2 cellular contexts compared by ENCODE assay signal in the genomic region with DNA sequence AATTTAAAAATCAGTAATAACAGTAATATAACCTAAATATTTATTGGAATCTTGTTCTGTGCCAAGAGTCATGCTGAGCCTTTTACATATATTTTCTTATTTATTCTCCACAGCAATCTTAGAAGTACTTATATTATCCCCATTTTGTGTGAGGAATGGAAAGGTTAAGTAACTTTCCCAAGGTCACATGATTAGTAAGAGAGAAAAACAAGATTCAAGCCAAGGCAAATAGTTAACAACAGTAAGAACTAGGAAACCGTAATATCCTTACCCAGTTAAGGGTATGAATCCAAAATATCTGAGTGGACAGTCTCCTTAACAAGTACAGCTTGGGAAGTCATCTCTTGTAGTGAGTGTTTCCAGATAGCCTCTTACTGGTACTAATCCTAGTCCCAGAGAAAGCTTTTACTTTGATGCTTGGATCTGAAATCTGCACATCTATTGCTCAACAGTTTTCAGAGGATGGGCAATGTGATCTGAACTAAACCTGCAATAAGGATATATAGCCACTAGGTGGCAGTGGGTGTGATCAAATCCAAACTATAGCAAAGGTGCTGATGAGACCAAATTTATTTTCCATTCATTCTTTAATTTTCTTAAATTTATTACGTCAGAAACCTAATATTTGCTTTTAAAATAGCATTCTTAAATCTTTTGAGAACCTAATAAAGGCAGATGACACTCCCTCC.
TF ChIP-seq lines count a peak whose summit lies in the region.

No MANE protein-coding gene starts in this region.

TF ChIP-seq in IMR-90, 13 proteins besides CTCF, POLR2A, EP300 and RAD21:
- TF ChIP-seq RFX5 (IDR thresholded peaks at IDR 0.05; ENCODE audit: low read depth, low read length) (no peak), CEBPB (IDR thresholded peaks at IDR 0.05; ENCODE audit: low read depth, low read length) (0 out of 2 replicates have a peak, but pooled peaks have one; percentile 5), MAFK (IDR thresholded peaks at IDR 0.05; ENCODE audit: low read depth, low read length) (no peak), BHLHE40 (IDR thresholded peaks at IDR 0.05; ENCODE audit: low read depth, low read length) (no peak), MXI1 (IDR thresholded peaks at IDR 0.05; ENCODE audit: borderline replicate concordance, low read depth, low read length) (no peak), MAZ (IDR thresholded peaks at IDR 0.05; ENCODE audit: borderline replicate concordance, low read depth, low read length) (no peak), SMC3 (IDR thresholded peaks at IDR 0.05; ENCODE audit: low read depth, low read length) (no peak), NFE2L2 (IDR thresholded peaks at IDR 0.05; ENCODE audit: low read depth, low read length) (no peak)

TF ChIP-seq in GM12878, 131 proteins besides CTCF, POLR2A, EP300 and RAD21:
- TF ChIP-seq HDAC6 (IDR thresholded peaks at IDR 0.05; ENCODE audit: unreplicated experiment): no peak
- no peak for TF ChIP-seq TARDBP (IDR thresholded peaks at IDR 0.05; ENCODE audit: borderline replicate concordance)
- TF ChIP-seq RELA (IDR thresholded peaks at IDR 0.05; ENCODE audit: borderline replicate concordance, partially characterized antibody): no peak
- no peak for TF ChIP-seq EED (IDR thresholded peaks at IDR 0.05; ENCODE audit: low read depth)
- TF ChIP-seq FOXM1 (IDR thresholded peaks at IDR 0.05; ENCODE audit: low read depth, low read length): no peak
- no peak for TF ChIP-seq RBBP5 (conservative IDR thresholded peaks at IDR 0.05)
- no peak for TF ChIP-seq ZNF217 (IDR thresholded peaks at IDR 0.05)
- TF ChIP-seq, protein P1, sequence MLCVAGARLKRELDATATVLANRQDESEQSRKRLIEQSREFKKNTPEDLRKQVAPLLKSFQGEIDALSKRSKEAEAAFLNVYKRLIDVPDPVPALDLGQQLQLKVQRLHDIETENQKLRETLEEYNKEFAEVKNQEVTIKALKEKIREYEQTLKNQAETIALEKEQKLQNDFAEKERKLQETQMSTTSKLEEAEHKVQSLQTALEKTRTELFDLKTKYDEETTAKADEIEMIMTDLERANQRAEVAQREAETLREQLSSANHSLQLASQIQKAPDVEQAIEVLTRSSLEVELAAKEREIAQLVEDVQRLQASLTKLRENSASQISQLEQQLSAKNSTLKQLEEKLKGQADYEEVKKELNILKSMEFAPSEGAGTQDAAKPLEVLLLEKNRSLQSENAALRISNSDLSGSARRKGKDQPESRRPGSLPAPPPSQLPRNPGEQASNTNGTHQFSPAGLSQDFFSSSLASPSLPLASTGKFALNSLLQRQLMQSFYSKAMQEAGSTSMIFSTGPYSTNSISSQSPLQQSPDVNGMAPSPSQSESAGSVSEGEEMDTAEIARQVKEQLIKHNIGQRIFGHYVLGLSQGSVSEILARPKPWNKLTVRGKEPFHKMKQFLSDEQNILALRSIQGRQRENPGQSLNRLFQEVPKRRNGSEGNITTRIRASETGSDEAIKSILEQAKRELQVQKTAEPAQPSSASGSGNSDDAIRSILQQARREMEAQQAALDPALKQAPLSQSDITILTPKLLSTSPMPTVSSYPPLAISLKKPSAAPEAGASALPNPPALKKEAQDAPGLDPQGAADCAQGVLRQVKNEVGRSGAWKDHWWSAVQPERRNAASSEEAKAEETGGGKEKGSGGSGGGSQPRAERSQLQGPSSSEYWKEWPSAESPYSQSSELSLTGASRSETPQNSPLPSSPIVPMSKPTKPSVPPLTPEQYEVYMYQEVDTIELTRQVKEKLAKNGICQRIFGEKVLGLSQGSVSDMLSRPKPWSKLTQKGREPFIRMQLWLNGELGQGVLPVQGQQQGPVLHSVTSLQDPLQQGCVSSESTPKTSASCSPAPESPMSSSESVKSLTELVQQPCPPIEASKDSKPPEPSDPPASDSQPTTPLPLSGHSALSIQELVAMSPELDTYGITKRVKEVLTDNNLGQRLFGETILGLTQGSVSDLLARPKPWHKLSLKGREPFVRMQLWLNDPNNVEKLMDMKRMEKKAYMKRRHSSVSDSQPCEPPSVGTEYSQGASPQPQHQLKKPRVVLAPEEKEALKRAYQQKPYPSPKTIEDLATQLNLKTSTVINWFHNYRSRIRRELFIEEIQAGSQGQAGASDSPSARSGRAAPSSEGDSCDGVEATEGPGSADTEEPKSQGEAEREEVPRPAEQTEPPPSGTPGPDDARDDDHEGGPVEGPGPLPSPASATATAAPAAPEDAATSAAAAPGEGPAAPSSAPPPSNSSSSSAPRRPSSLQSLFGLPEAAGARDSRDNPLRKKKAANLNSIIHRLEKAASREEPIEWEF (IDR thresholded peaks at IDR 0.05; ENCODE audit: insufficient replicate concordance, low read depth, low read length): no peak
- no peak for TF ChIP-seq MYB (IDR thresholded peaks at IDR 0.05; ENCODE audit: borderline replicate concordance, low read depth, low read length)
- no peak for TF ChIP-seq STAT3 (IDR thresholded peaks at IDR 0.05; ENCODE audit: low read depth, low read length)
- TF ChIP-seq, protein P2, sequence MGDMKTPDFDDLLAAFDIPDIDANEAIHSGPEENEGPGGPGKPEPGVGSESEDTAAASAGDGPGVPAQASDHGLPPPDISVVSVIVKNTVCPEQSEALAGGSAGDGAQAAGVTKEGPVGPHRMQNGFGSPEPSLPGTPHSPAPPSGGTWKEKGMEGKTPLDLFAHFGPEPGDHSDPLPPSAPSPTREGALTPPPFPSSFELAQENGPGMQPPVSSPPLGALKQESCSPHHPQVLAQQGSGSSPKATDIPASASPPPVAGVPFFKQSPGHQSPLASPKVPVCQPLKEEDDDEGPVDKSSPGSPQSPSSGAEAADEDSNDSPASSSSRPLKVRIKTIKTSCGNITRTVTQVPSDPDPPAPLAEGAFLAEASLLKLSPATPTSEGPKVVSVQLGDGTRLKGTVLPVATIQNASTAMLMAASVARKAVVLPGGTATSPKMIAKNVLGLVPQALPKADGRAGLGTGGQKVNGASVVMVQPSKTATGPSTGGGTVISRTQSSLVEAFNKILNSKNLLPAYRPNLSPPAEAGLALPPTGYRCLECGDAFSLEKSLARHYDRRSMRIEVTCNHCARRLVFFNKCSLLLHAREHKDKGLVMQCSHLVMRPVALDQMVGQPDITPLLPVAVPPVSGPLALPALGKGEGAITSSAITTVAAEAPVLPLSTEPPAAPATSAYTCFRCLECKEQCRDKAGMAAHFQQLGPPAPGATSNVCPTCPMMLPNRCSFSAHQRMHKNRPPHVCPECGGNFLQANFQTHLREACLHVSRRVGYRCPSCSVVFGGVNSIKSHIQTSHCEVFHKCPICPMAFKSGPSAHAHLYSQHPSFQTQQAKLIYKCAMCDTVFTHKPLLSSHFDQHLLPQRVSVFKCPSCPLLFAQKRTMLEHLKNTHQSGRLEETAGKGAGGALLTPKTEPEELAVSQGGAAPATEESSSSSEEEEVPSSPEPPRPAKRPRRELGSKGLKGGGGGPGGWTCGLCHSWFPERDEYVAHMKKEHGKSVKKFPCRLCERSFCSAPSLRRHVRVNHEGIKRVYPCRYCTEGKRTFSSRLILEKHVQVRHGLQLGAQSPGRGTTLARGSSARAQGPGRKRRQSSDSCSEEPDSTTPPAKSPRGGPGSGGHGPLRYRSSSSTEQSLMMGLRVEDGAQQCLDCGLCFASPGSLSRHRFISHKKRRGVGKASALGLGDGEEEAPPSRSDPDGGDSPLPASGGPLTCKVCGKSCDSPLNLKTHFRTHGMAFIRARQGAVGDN (IDR thresholded peaks at IDR 0.05): no peak
- no peak for TF ChIP-seq CBX5 (IDR thresholded peaks at IDR 0.05; ENCODE audit: low read depth)
- TF ChIP-seq, protein P3, sequence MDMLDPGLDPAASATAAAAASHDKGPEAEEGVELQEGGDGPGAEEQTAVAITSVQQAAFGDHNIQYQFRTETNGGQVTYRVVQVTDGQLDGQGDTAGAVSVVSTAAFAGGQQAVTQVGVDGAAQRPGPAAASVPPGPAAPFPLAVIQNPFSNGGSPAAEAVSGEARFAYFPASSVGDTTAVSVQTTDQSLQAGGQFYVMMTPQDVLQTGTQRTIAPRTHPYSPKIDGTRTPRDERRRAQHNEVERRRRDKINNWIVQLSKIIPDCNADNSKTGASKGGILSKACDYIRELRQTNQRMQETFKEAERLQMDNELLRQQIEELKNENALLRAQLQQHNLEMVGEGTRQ (IDR thresholded peaks at IDR 0.05; ENCODE audit: borderline replicate concordance, low read depth, low read length): no peak
- TF ChIP-seq TAF1 (IDR thresholded peaks at IDR 0.05; ENCODE audit: borderline replicate concordance, low read depth, low read length): no peak
